Comparison of ENCODE assay signal across 15 cellular contexts in the genomic region with DNA sequence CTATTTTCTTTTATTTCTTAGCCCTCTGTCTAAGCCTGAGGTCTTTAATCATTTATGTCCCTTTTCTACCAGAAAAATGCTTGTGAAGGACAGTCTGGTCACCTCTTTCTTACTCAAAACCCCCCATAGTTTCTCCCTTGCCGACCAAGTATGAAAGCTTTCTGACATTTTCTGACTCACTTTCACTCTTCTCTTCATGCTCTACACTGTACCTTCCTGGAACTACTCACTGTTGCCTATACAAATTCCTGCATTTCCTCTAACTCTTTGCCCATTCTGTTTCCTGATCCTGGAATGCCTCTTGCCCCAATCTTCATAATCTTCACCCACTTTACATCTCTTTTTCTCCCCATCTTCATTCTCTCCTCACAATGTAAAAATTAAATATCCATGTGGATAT.
"Had no signal": no experiment of that assay in that cellular context is flagged by ENCODE, and none has a peak within 500 bp of the region (broad histone marks: within the 10 kb centered on the region; RNA-seq: fewer than 3 reads in every experiment).

No MANE protein-coding gene starts in this region.

- DNase-seq: activated B cell treated with CpG ODN at 0.5 μM for 24 hours; activated CD4-positive, alpha-beta T cell treated with anti-CD3 and anti-CD28 coated beads, Interleukin-2, amount 10 ng/mL, durations not matched to agents 24 days and 14 days; activated naive CD4-positive, alpha-beta T cell; gastrocnemius medialis; islet precursor cell; midbrain; naive B cell; retina; small intestine had no signal

- H3K4me1 ChIP-seq: esophagus muscularis mucosa, parathyroid adenoma, tibial nerve, vagina had no signal

- H3K27me3 Mint-ChIP-seq: activated B cell treated with CpG ODN at 0.5 μM for 24 hours; activated CD4-positive, alpha-beta T cell treated with anti-CD3 and anti-CD28 coated beads, Interleukin-2, amount 10 ng/mL, durations not matched to agents 24 days and 14 days had no signal

- H3K4me1 Mint-ChIP-seq: activated B cell treated with CpG ODN at 0.5 μM for 24 hours; activated CD4-positive, alpha-beta T cell treated with anti-CD3 and anti-CD28 coated beads, Interleukin-2, amount 10 ng/mL, durations not matched to agents 24 days and 14 days; naive B cell; stimulated activated effector memory CD8-positive, alpha-beta T cell treated with anti-CD3 and anti-CD28 coated beads, Interleukin-12 subunit alpha, Interleukin-12 subunit beta, amount 100 ng/mL, for 72 hours had no signal

- H3K27ac ChIP-seq: esophagus muscularis mucosa, gastrocnemius medialis, parathyroid adenoma, tibial nerve, vagina had no signal

- H3K9me3 ChIP-seq: gastrocnemius medialis, vagina had no signal

- H3K36me3 ChIP-seq: esophagus muscularis mucosa, gastrocnemius medialis, tibial nerve, vagina had no signal

- H2AFZ ChIP-seq: parathyroid adenoma had no signal

- H3K79me2 ChIP-seq: parathyroid adenoma had no signal

- H3K9ac ChIP-seq: parathyroid adenoma had no signal

- H3K27me3 ChIP-seq: esophagus muscularis mucosa, gastrocnemius medialis, tibial nerve, vagina had no signal

- H3K36me3 Mint-ChIP-seq: stimulated activated effector memory CD8-positive, alpha-beta T cell treated with anti-CD3 and anti-CD28 coated beads, Interleukin-12 subunit alpha, Interleukin-12 subunit beta, amount 100 ng/mL, for 72 hours had no signal

- H3K27ac Mint-ChIP-seq: activated B cell treated with CpG ODN at 0.5 μM for 24 hours; activated CD4-positive, alpha-beta T cell treated with anti-CD3 and anti-CD28 coated beads, Interleukin-2, amount 10 ng/mL, durations not matched to agents 24 days and 14 days; activated T-helper 1 cell treated with anti-CD3 and anti-CD28 coated beads, Interleukin-12 subunit alpha, Interleukin-12 subunit beta, Interleukin-2, Interleukin-4 antibody, amounts not matched to agents 30 ng/mL and 10 ng/mL and 1 ng/mL, durations not matched to agents 14 hours and 24 hours and 36 hours; naive B cell; stimulated activated effector memory CD8-positive, alpha-beta T cell treated with anti-CD3 and anti-CD28 coated beads, Interleukin-12 subunit alpha, Interleukin-12 subunit beta, amount 100 ng/mL, for 72 hours had no signal

- H3K4me3 ChIP-seq: esophagus muscularis mucosa, gastrocnemius medialis, tibial nerve, vagina had no signal

- H3K9me3 Mint-ChIP-seq: activated CD4-positive, alpha-beta T cell treated with anti-CD3 and anti-CD28 coated beads, Interleukin-2, amount 10 ng/mL, durations not matched to agents 24 days and 14 days; stimulated activated effector memory CD8-positive, alpha-beta T cell treated with anti-CD3 and anti-CD28 coated beads, Interleukin-12 subunit alpha, Interleukin-12 subunit beta, amount 100 ng/mL, for 72 hours had no signal

- H3K4me3 Mint-ChIP-seq: activated B cell treated with CpG ODN at 0.5 μM for 24 hours; activated CD4-positive, alpha-beta T cell treated with anti-CD3 and anti-CD28 coated beads, Interleukin-2, amount 10 ng/mL, durations not matched to agents 24 days and 14 days; activated T-helper 1 cell treated with anti-CD3 and anti-CD28 coated beads, Interleukin-12 subunit alpha, Interleukin-12 subunit beta, Interleukin-2, Interleukin-4 antibody, amounts not matched to agents 30 ng/mL and 10 ng/mL and 1 ng/mL, durations not matched to agents 14 hours and 24 hours and 36 hours; naive B cell; stimulated activated effector memory CD8-positive, alpha-beta T cell treated with anti-CD3 and anti-CD28 coated beads, Interleukin-12 subunit alpha, Interleukin-12 subunit beta, amount 100 ng/mL, for 72 hours had no signal
